ENCODE assay signal across 32 cellular contexts in genomic region chr11:8311366-8311765, GRCh38. TPM values are rescaled to one million over a fixed set of nuclear protein-coding genes. Genes with fewer than 3 reads are reported as not detected.
"Had no signal": no experiment of that assay in that cellular context is flagged by ENCODE, and none has a peak within 500 bp of the region (broad histone marks: within the 10 kb centered on the region; RNA-seq: fewer than 3 reads in every experiment).

No MANE protein-coding gene starts in this region.

- ATAC-seq: left colon; left lung; mucosa of descending colon; naive thymus-derived CD4-positive, alpha-beta T cell; right cardiac atrium; sciatic nerve; stimulated activated memory B cell treated with anti-CD40 and anti-IgM and Interleukin-4, amounts not matched to agents 10 μg/mL and 1 μg/mL and 100 μg/mL, for 72 hours; stimulated activated naive CD8-positive, alpha-beta T cell treated with anti-CD3 and anti-CD28 coated beads, Interleukin-15, amount 100 ng/mL, for 72 hours had no signal

- H3K4me1 Mint-ChIP-seq: memory B cell; stimulated activated memory B cell treated with anti-CD40 and anti-IgM and Interleukin-4, amounts not matched to agents 10 μg/mL and 1 μg/mL and 100 μg/mL, for 72 hours; stimulated activated naive CD8-positive, alpha-beta T cell treated with anti-CD3 and anti-CD28 coated beads, Interleukin-15, amount 100 ng/mL, for 72 hours had no signal

- H3K27me3 Mint-ChIP-seq: memory B cell; naive thymus-derived CD4-positive, alpha-beta T cell; stimulated activated memory B cell treated with anti-CD40 and anti-IgM and Interleukin-4, amounts not matched to agents 10 μg/mL and 1 μg/mL and 100 μg/mL, for 72 hours; stimulated activated naive CD8-positive, alpha-beta T cell treated with anti-CD3 and anti-CD28 coated beads, Interleukin-15, amount 100 ng/mL, for 72 hours had no signal

- H3K4me3 Mint-ChIP-seq: memory B cell; naive thymus-derived CD4-positive, alpha-beta T cell; nephron progenitor cell; stimulated activated memory B cell treated with anti-CD40 and anti-IgM and Interleukin-4, amounts not matched to agents 10 μg/mL and 1 μg/mL and 100 μg/mL, for 72 hours; stimulated activated naive CD8-positive, alpha-beta T cell treated with anti-CD3 and anti-CD28 coated beads, Interleukin-15, amount 100 ng/mL, for 72 hours; type B pancreatic cell had no signal

- DNase-seq: hippocampal formation; left colon; midbrain; mucosa of descending colon; naive thymus-derived CD4-positive, alpha-beta T cell; nephron progenitor cell; retina; right cardiac atrium; small intestine; stimulated activated CD4-positive, alpha-beta T cell treated with anti-CD3 and anti-CD28 coated beads, Interleukin-1b, Interleukin-23, amount 100 ng/mL, for 48 hours; stimulated activated CD4-positive, alpha-beta T cell treated with anti-CD3 and anti-CD28 coated beads, Interleukin-2, amount 100 ng/mL, for 48 hours; stimulated activated CD4-positive, alpha-beta T cell treated with anti-CD3 and anti-CD28 coated beads, Interleukin-4, amount 100 ng/mL, for 4 hours; stimulated activated CD8-positive, alpha-beta memory T cell treated with anti-CD3 and anti-CD28 coated beads, Interleukin-4, amount 100 ng/mL, for 48 hours; stimulated activated naive CD4-positive, alpha-beta T cell treated with Interleukin-2 at 50 U/mL for 16 hours; stimulated activated naive CD8-positive, alpha-beta T cell treated with anti-CD3 and anti-CD28 coated beads, Interleukin-15, amount 100 ng/mL, for 72 hours; substantia nigra; uterus had no signal

- H3K4me3 ChIP-seq: left lung, lung, mucosa of descending colon, neural progenitor cell, ovary, prostate gland, tibial nerve, uterus had no signal

- H3K4me1 ChIP-seq: left lung, prostate gland, tibial nerve, uterus had no signal

- H3K27ac ChIP-seq: left lung, neural progenitor cell, ovary, prostate gland, tibial nerve, uterus had no signal

- H2AFZ ChIP-seq: neural progenitor cell had no signal

- H3K36me3 Mint-ChIP-seq: memory B cell; naive thymus-derived CD4-positive, alpha-beta T cell; neural progenitor cell; stimulated activated memory B cell treated with anti-CD40 and anti-IgM and Interleukin-4, amounts not matched to agents 10 μg/mL and 1 μg/mL and 100 μg/mL, for 72 hours; type B pancreatic cell had no signal

- H3K9me3 ChIP-seq: left lung, mucosa of descending colon, ovary, prostate gland, tibial nerve, uterus had no signal

- H3K9me3 Mint-ChIP-seq: memory B cell; naive thymus-derived CD4-positive, alpha-beta T cell; nephron progenitor cell; neural progenitor cell; stimulated activated memory B cell treated with anti-CD40 and anti-IgM and Interleukin-4, amounts not matched to agents 10 μg/mL and 1 μg/mL and 100 μg/mL, for 72 hours; stimulated activated naive CD8-positive, alpha-beta T cell treated with anti-CD3 and anti-CD28 coated beads, Interleukin-15, amount 100 ng/mL, for 72 hours; type B pancreatic cell had no signal

- H3K36me3 ChIP-seq: left lung, neural progenitor cell, ovary, prostate gland, tibial nerve, uterus had no signal

- H3K27me3 ChIP-seq: ovary, tibial nerve, uterus had no signal

- H3K27ac Mint-ChIP-seq: memory B cell; neural progenitor cell; stimulated activated memory B cell treated with anti-CD40 and anti-IgM and Interleukin-4, amounts not matched to agents 10 μg/mL and 1 μg/mL and 100 μg/mL, for 72 hours; stimulated activated naive CD8-positive, alpha-beta T cell treated with anti-CD3 and anti-CD28 coated beads, Interleukin-15, amount 100 ng/mL, for 72 hours; type B pancreatic cell had no signal

- H3K9ac ChIP-seq: neural progenitor cell had no signal

RNA-seq across cellular contexts. Expression of gene LMO1, which starts 47.7 kb away (rescaled TPM):
- total RNA-seq: left colon; left lung; liver; mesenteric fat pad; myocyte; naive thymus-derived CD4-positive, alpha-beta T cell; omental fat pad; prostate gland; tibial nerve; ureter; uterus had no signal
- polyA plus RNA-seq: liver; lung; naive thymus-derived CD4-positive, alpha-beta T cell; small intestine had no signal
